39 cellular contexts compared by ENCODE assay signal in the genomic region with DNA sequence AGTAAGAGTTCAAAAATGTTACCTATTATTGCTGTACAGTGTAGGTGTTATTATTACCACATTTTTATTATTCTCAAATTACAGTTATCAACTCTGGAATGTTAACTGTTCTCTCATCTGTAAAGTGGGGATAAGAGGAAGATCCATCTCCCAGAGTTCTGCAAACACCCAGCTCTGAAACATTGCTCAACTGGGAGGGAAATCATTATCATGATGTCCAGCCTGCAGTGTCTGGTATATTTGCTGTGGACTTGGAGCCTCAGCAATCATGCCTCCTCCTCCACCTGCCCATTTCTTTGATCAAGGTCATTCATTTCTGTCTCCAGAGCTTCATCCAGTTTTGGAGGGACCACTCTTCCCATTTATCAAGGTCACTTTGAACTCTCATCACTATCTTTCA. TPM values are rescaled to one million over a fixed set of nuclear protein-coding genes. Genes with fewer than 3 reads are reported as not detected.
"Had no signal": no experiment of that assay in that cellular context is flagged by ENCODE, and none has a peak within 500 bp of the region (broad histone marks: within the 10 kb centered on the region; RNA-seq: fewer than 3 reads in every experiment).

No MANE protein-coding gene starts in this region.

- H3K4me3 ChIP-seq: MG63 had no signal

- H3K27me3 ChIP-seq: MG63 had no signal

- H3K9me3 ChIP-seq: MG63 had no signal

- DNase-seq: Karpas-422, Kasumi-1, MG63, MM.1S, MV-4-11, NCI-H1048, NCI-H1092, NCI-H1092 treated with DMSO at 0.1 percent for 48 hours, NCI-H1105, NCI-H1105 treated with DMSO at 0.1 percent for 48 hours, NCI-H1417, NCI-H1417 treated with DMSO at 0.1 percent for 48 hours, NCI-H1436, NCI-H1436 treated with DMSO at 0.1 percent for 48 hours, NCI-H146, NCI-H1694, NCI-H1694 treated with DMSO at 0.1 percent for 48 hours, NCI-H187, NCI-H187 treated with DMSO at 0.1 percent for 48 hours, NCI-H1930, NCI-H2029, NCI-H2029 treated with DMSO at 0.1 percent for 48 hours, NCI-H2081, NCI-H2081 treated with DMSO at 0.1 percent for 48 hours, NCI-H2107, NCI-H2171, NCI-H2171 treated with DMSO at 0.1 percent for 48 hours, NCI-H2227 treated with DMSO at 0.1 percent for 48 hours, NCI-H226, NCI-H345, NCI-H446, NCI-H446 treated with DMSO at 0.1 percent for 48 hours, NCI-H510A, NCI-H510A treated with DMSO at 0.1 percent for 48 hours, NCI-H524 had no signal

- H3K36me3 ChIP-seq: MG63 had no signal

RNA-seq across cellular contexts. Expression of gene C8A, which starts 39.4 kb away (rescaled TPM):
- total RNA-seq: LHCN-M2, M059J, MCF 10A, NCI-H460 had no signal
